8 cellular contexts compared by ENCODE assay signal in genomic region chr10:45229823-45230222, GRCh38.
"Had no signal": no experiment of that assay in that cellular context is flagged by ENCODE, and none has a peak within 500 bp of the region (broad histone marks: within the 10 kb centered on the region; RNA-seq: fewer than 3 reads in every experiment).

No MANE protein-coding gene starts in this region.

- FAIRE-seq: G401.6, GM12878, GM12891, GM12892, GM18507, GM19239 had no signal

- H3K4me3 ChIP-seq: GM12878 had no signal

- DNase-seq: GDM1, GF-D8 had no signal

- ATAC-seq: GM12878 had no signal
